In genomic region chr7:149125864-149126661, GRCh38 we compare ENCODE assay signal across 8 cellular contexts. TPM values are rescaled to one million over a fixed set of nuclear protein-coding genes. Genes with fewer than 3 reads are reported as not detected.
DNase-seq lines count a peak whose midpoint lies in the region; ATAC-seq and TF ChIP-seq lines count a peak whose summit lies in the region.

ZNF425 (minus strand) TSS chr7:149126324; CDS start chr7:149126213, 111 bp downstream.

- in situ Hi-C loops in GM13977 (cut with MboI; ENCODE audit: low pct_unique_long_range_greater_than_20kb, low sequenced_read_pairs, unreplicated experiment) = no loop called here

- H3K9me3 Mint-ChIP-seq in T-cell = peaks cover 4 to 7% (median 6%) of the 10 kb centered on the region in 3 donors

- peaks cover 19% of the 10 kb centered on the region for H3K4me1 ChIP-seq in vagina

- peak; percentile 97 for TF ChIP-seq CTCF in GM13977 (IDR thresholded peaks at IDR 0.05; ENCODE audit: extremely low read depth, insufficient read depth, missing control alignments)
- TF ChIP-seq CTCF in vagina (IDR thresholded peaks at IDR 0.05) = peak; percentile 94 to 96 (median 96)

- peak within 1 kb of the TSS; percentile 99 to 100 for H3K27ac Mint-ChIP-seq in T-cell

- peaks cover 7% of the 10 kb centered on the region for H3K36me3 Mint-ChIP-seq in T-cell

- H3K27me3 Mint-ChIP-seq in T-cell = no peaks in the 10 kb centered on the region

- intact Hi-C loops in left ventricle myocardium superior (cut with micrococcal nuclease) = no loop called here
- intact Hi-C loops in vagina (cut with DNase I) = no loop called here

- peaks cover 0 to 12% of the 10 kb centered on the region in 2 donors for H3K36me3 ChIP-seq in vagina

- peaks cover 20 to 29% (median 21%) of the 10 kb centered on the region in 3 donors for H3K4me1 Mint-ChIP-seq in T-cell

- no peaks in the 10 kb centered on the region for H3K27me3 ChIP-seq in vagina

- H3K9me3 ChIP-seq in vagina = no peaks in the 10 kb centered on the region

- POLR2A ChIA-PET in T-cell (lab: Charles Lee) = interaction anchor here (0.5 to 0.8 kb wide), 6 partner anchors 21 to 496 kb away, joined by 3 to 8 read pairs (median 5); partner anchors contain the start of gene ZNF398 (in 2 of the 2)

- ATAC-seq in HG02852 (IDR thresholded peaks at IDR 0.05; ENCODE audit: unreplicated experiment) (peak; percentile 76), T-cell (replicated peaks in 1 of 4) (peak; percentile 87 to 93 (median 88)), left ventricle myocardium superior (peak; percentile 95)

- peak; percentile 97 for DNase-seq in GM13977 (ENCODE audit: low spot score)
- DNase-seq in NCI-H1436 (lab: John Stamatoyannopoulos, UW) = peak; percentile 81
- peak; percentile 82 to 95 (median 91) for DNase-seq in T-cell
- DNase-seq in amniotic stem cell (lab: John Stamatoyannopoulos, UW) = peak; percentile 82
- DNase-seq in left ventricle myocardium superior = peak; percentile 97
- DNase-seq in putamen (ENCODE audit: low spot score) = peak; percentile 90
- peak in 1 of 2 donors; percentile 94 for DNase-seq in vagina (ENCODE audit: extremely low spot score in 2 of 2)

- CTCF ChIA-PET in T-cell (lab: Charles Lee) = interaction anchor here (0.6 to 3.3 kb wide), 11 partner anchors 9 to 121 kb away, joined by 3 to 27 read pairs (median 4); partner anchors contain the start of gene ZNF398 (in 2 of the 2)

- peak in 1 of 2 donors; percentile 92 for TF ChIP-seq POLR2A in vagina (IDR thresholded peaks at IDR 0.05)

- peak within 1 kb of the TSS; percentile 77 to 80 for H3K4me3 ChIP-seq in vagina

- peak within 1 kb of the TSS; percentile 95 to 100 (median 100) for H3K4me3 Mint-ChIP-seq in T-cell

- H3K27ac ChIP-seq in vagina = peak within 1 kb of the TSS; percentile 96

RNA-seq across cellular contexts. Expression of gene ZNF425, which starts in this region (rescaled TPM):
- total RNA-seq in T-cell = 1 to 10 TPM in 4 of 5 donors, under 1 TPM in 1; 0.28 to 2.7 (median 1.9) TPM
- total RNA-seq in left ventricle myocardium superior = 0.72 TPM
- 2.9 TPM for total RNA-seq in vagina

Comparison
In these comparisons a context has a peak if more than half of its experiments do, and no peak if none do; other contexts are left out.
1. Peak in DNase-seq and ATAC-seq in left ventricle myocardium superior; RNA of the gene not detected or under 1 TPM.